ENCODE assay signal across 11 cellular contexts in the genomic region with DNA sequence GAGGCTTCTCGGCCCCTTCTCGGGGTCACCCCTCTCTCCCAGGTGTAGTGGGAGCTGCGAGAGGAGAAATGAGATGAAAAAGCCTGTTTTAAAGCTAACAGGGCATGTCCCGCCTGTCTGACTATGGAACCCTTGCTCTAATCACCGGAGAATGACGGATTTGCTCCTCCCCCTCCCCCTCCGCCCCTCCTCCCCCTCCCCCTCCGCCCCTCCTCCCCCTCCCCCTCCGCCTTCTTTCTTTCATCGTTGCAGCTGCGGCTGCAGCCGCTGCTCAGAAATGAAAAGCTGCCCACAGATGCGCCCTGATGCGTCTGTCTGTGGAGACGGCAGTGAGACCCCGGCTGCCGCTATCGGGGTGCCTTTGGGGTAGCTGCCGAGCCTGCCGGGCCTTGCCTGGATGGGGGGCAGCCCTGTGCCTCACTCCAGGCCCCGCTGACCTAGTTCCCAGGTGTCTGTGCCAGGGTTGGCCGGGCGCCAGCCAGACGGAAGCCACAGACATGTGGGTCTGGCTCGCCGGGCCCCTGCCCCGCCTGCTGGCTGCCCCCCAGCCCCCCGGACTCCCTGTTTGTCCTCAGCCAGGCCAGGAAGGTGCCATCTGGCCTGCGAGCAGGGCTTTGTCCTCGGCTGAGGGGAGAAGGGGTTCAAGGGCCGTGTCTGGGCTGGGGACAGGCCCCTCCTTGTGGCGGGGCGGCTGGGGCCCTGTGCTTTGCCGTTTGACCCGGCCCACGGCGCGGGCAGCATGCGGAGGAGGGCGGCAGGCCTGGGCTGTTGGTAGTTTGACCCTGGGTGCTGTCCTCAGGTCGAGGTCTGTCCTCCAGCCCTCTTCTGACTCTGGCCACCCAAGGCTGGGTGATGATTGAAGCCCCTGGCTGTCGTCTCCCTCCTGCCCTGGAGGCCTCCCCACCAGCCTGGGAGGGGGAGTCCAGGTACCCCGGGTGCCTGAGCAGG. TPM values are rescaled to one million over a fixed set of nuclear protein-coding genes. Genes with fewer than 3 reads are reported as not detected.
DNase-seq lines count a peak whose midpoint lies in the region; ATAC-seq and TF ChIP-seq lines count a peak whose summit lies in the region.
"Had no signal": no experiment of that assay in that cellular context is flagged by ENCODE, and none has a peak within 500 bp of the region (broad histone marks: within the 10 kb centered on the region; RNA-seq: fewer than 3 reads in every experiment).

No MANE protein-coding gene starts in this region.

- H3K36me3 ChIP-seq in tibial nerve = peaks cover 0 to 48% (median 3%) of the 10 kb centered on the region in 3 donors

- WGBS in tibial nerve, 2 donors = 33 to 36% methylated on average over 27 to 34 of the region's 43 CpGs

- TF ChIP-seq POLR2A in tibial nerve (IDR thresholded peaks at IDR 0.05) = no peak

- DNase-seq in NCI-H2227 (lab: John Stamatoyannopoulos, UW; ENCODE audit: unreplicated experiment) = peak; percentile 51
- DNase-seq in NCI-H2227 treated with DMSO at 0.1 percent for 48 hours (lab: John Stamatoyannopoulos, UW) = no peak
- no peak for DNase-seq in tibial nerve (ENCODE audit: low spot score in 2 of 2)
- DNase-seq in NK-92 treated with Interleukin-12 subunit alpha and Interleukin-12 subunit beta, amount 100 ng/mL, for 24 hours (lab: John Stamatoyannopoulos, UW) = no peak
- no peak for DNase-seq in glomerular visceral epithelial cell (ENCODE audit: extremely low spot score)
- DNase-seq: activated T-cell treated with anti-CD3 and anti-CD28 coated beads, Interleukin-2, amount 50 U/mL, for 24 hours; dermis blood vessel endothelial cell; NCI-H1105 treated with DMSO at 0.1 percent for 48 hours had no signal

- H3K27ac ChIP-seq in angular gyrus (ENCODE audit: low read depth, low read length) = peak overlapping the region; percentile 62
- peak overlapping the region; percentile 75 for H3K27ac ChIP-seq in layer of hippocampus (ENCODE audit: low read depth, low read length)
- peak overlapping the region in 3 of 4 donors; percentile 42 to 75 (median 57) for H3K27ac ChIP-seq in tibial nerve

- H3K27me3 ChIP-seq in layer of hippocampus (ENCODE audit: control insufficient read depth, insufficient read depth, low read length) (no peaks in the 10 kb centered on the region), tibial nerve (no peaks in the 10 kb centered on the region)

- no peak for TF ChIP-seq EP300 in tibial nerve (IDR thresholded peaks at IDR 0.05)

- no peak overlapping the region for H3K4me3 ChIP-seq in tibial nerve

- no peak for TF ChIP-seq CTCF in tibial nerve (IDR thresholded peaks at IDR 0.05)

- ATAC-seq in HG03469 (IDR thresholded peaks at IDR 0.05; ENCODE audit: unreplicated experiment) = no peak

- H3K4me1 ChIP-seq in tibial nerve = peaks cover 0 to 40% (median 24%) of the 10 kb centered on the region in 4 donors

- no peaks in the 10 kb centered on the region for H3K9me3 ChIP-seq in tibial nerve

RNA-seq across cellular contexts. Expression of gene GINS2, which starts 37.6 kb away (rescaled TPM):
- under 1 TPM in 2 of 4 donors, not detected in 2; 0.20 to 0.66 TPM for total RNA-seq in tibial nerve

RNA-seq across cellular contexts. Expression of gene GSE1, which starts 38.0 kb away (rescaled TPM):
- 100 to 1,000 TPM in 1 of 4 donors, 10 to 100 TPM in 3; 65.1 to 147 (median 83.5) TPM for total RNA-seq in tibial nerve
